In the genomic region with DNA sequence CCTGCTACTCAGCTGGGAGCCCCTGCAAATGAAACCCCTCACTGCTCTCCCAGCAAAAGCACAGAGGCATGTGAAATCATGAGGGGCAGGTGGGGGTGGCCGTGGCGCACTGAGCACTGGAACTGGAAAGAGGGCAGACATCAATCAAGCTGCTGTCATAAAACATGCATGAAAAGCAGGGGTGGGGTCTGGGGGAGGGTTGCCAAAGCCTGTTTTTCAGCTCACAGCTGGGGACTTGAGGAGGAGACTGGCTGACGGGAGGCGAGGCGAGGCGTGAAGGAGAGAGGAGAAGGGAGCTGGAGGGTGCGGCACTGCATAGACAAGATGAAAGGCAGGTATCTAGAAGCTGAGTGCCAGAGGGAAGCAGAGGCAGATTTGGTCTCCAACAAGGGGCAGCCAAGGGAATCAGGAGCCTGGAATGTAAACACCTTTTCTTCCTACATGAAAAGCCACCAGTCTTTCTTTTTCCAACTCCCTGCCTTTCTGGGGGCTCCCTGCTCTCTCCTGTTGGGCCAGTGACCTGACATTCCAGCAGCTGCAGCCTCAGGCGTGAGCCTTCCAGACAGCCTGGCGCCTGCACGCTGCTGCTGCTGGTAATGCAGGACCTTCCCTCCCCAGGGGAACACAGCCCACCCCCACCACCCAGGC, we compare ENCODE assay signal across 1 cellular context.
TF ChIP-seq lines count a peak whose summit lies in the region.

No MANE protein-coding gene starts in this region.

TF ChIP-seq in H1, 55 proteins besides CTCF, POLR2A, EP300 and RAD21:
- TF ChIP-seq CHD2 (IDR thresholded peaks at IDR 0.05; ENCODE audit: low read length): no peak
- TF ChIP-seq RFX5 (IDR thresholded peaks at IDR 0.05; ENCODE audit: borderline replicate concordance, low read depth, low read length): no peak
- TF ChIP-seq, protein P1, sequence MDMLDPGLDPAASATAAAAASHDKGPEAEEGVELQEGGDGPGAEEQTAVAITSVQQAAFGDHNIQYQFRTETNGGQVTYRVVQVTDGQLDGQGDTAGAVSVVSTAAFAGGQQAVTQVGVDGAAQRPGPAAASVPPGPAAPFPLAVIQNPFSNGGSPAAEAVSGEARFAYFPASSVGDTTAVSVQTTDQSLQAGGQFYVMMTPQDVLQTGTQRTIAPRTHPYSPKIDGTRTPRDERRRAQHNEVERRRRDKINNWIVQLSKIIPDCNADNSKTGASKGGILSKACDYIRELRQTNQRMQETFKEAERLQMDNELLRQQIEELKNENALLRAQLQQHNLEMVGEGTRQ (IDR thresholded peaks at IDR 0.05; ENCODE audit: low read length): no peak
- TF ChIP-seq RNF2 (IDR thresholded peaks at IDR 0.05; ENCODE audit: borderline replicate concordance, low read depth, low read length, missing control alignments, poor library complexity, severe bottlenecking): no peak
- no peak for TF ChIP-seq SIRT6 (IDR thresholded peaks at IDR 0.05; ENCODE audit: low read length)
- TF ChIP-seq EGR1 (IDR thresholded peaks at IDR 0.05; ENCODE audit: borderline replicate concordance, low read depth, low read length): no peak
- peak; percentile 60; the same call in 1 of the 2 replicates for TF ChIP-seq RBBP5 (IDR thresholded peaks at IDR 0.05; ENCODE audit: borderline replicate concordance, low read depth, low read length)
- no peak for TF ChIP-seq NANOG (IDR thresholded peaks at IDR 0.05; ENCODE audit: insufficient read depth, low read depth, low read length, poor library complexity, severe bottlenecking)
- no peak for TF ChIP-seq KDM4A (IDR thresholded peaks at IDR 0.05; ENCODE audit: low read depth, low read length, severe bottlenecking)
- no peak for TF ChIP-seq GTF2F1 (IDR thresholded peaks at IDR 0.05; ENCODE audit: borderline replicate concordance, low read depth, low read length)
- TF ChIP-seq TEAD4 (IDR thresholded peaks at IDR 0.05; ENCODE audit: low read depth, low read length): peak; percentile 90
- no peak for TF ChIP-seq BCL11A (IDR thresholded peaks at IDR 0.05; ENCODE audit: low read depth in 2 of 2, low read length in 2 of 2)
- TF ChIP-seq SAP30 (IDR thresholded peaks at IDR 0.05; ENCODE audit: insufficient read depth, insufficient replicate concordance, low read length): no peak
- TF ChIP-seq NRF1 (IDR thresholded peaks at IDR 0.05; ENCODE audit: low read depth, low read length): no peak
- TF ChIP-seq FOSL1 (IDR thresholded peaks at IDR 0.05; ENCODE audit: insufficient read depth, low read depth, low read length): no peak
- TF ChIP-seq, protein P2, sequence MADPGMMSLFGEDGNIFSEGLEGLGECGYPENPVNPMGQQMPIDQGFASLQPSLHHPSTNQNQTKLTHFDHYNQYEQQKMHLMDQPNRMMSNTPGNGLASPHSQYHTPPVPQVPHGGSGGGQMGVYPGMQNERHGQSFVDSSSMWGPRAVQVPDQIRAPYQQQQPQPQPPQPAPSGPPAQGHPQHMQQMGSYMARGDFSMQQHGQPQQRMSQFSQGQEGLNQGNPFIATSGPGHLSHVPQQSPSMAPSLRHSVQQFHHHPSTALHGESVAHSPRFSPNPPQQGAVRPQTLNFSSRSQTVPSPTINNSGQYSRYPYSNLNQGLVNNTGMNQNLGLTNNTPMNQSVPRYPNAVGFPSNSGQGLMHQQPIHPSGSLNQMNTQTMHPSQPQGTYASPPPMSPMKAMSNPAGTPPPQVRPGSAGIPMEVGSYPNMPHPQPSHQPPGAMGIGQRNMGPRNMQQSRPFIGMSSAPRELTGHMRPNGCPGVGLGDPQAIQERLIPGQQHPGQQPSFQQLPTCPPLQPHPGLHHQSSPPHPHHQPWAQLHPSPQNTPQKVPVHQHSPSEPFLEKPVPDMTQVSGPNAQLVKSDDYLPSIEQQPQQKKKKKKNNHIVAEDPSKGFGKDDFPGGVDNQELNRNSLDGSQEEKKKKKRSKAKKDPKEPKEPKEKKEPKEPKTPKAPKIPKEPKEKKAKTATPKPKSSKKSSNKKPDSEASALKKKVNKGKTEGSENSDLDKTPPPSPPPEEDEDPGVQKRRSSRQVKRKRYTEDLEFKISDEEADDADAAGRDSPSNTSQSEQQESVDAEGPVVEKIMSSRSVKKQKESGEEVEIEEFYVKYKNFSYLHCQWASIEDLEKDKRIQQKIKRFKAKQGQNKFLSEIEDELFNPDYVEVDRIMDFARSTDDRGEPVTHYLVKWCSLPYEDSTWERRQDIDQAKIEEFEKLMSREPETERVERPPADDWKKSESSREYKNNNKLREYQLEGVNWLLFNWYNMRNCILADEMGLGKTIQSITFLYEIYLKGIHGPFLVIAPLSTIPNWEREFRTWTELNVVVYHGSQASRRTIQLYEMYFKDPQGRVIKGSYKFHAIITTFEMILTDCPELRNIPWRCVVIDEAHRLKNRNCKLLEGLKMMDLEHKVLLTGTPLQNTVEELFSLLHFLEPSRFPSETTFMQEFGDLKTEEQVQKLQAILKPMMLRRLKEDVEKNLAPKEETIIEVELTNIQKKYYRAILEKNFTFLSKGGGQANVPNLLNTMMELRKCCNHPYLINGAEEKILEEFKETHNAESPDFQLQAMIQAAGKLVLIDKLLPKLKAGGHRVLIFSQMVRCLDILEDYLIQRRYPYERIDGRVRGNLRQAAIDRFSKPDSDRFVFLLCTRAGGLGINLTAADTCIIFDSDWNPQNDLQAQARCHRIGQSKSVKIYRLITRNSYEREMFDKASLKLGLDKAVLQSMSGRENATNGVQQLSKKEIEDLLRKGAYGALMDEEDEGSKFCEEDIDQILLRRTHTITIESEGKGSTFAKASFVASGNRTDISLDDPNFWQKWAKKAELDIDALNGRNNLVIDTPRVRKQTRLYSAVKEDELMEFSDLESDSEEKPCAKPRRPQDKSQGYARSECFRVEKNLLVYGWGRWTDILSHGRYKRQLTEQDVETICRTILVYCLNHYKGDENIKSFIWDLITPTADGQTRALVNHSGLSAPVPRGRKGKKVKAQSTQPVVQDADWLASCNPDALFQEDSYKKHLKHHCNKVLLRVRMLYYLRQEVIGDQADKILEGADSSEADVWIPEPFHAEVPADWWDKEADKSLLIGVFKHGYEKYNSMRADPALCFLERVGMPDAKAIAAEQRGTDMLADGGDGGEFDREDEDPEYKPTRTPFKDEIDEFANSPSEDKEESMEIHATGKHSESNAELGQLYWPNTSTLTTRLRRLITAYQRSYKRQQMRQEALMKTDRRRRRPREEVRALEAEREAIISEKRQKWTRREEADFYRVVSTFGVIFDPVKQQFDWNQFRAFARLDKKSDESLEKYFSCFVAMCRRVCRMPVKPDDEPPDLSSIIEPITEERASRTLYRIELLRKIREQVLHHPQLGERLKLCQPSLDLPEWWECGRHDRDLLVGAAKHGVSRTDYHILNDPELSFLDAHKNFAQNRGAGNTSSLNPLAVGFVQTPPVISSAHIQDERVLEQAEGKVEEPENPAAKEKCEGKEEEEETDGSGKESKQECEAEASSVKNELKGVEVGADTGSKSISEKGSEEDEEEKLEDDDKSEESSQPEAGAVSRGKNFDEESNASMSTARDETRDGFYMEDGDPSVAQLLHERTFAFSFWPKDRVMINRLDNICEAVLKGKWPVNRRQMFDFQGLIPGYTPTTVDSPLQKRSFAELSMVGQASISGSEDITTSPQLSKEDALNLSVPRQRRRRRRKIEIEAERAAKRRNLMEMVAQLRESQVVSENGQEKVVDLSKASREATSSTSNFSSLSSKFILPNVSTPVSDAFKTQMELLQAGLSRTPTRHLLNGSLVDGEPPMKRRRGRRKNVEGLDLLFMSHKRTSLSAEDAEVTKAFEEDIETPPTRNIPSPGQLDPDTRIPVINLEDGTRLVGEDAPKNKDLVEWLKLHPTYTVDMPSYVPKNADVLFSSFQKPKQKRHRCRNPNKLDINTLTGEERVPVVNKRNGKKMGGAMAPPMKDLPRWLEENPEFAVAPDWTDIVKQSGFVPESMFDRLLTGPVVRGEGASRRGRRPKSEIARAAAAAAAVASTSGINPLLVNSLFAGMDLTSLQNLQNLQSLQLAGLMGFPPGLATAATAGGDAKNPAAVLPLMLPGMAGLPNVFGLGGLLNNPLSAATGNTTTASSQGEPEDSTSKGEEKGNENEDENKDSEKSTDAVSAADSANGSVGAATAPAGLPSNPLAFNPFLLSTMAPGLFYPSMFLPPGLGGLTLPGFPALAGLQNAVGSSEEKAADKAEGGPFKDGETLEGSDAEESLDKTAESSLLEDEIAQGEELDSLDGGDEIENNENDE (IDR thresholded peaks at IDR 0.05; ENCODE audit: insufficient replicate concordance, low read length): no peak
- TF ChIP-seq, protein P3, sequence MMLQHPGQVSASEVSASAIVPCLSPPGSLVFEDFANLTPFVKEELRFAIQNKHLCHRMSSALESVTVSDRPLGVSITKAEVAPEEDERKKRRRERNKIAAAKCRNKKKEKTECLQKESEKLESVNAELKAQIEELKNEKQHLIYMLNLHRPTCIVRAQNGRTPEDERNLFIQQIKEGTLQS (IDR thresholded peaks at IDR 0.05; ENCODE audit: insufficient read depth, low read depth, low read length): no peak
- TF ChIP-seq CEBPB (IDR thresholded peaks at IDR 0.05; ENCODE audit: low read depth, low read length): no peak
- TF ChIP-seq, protein P4, sequence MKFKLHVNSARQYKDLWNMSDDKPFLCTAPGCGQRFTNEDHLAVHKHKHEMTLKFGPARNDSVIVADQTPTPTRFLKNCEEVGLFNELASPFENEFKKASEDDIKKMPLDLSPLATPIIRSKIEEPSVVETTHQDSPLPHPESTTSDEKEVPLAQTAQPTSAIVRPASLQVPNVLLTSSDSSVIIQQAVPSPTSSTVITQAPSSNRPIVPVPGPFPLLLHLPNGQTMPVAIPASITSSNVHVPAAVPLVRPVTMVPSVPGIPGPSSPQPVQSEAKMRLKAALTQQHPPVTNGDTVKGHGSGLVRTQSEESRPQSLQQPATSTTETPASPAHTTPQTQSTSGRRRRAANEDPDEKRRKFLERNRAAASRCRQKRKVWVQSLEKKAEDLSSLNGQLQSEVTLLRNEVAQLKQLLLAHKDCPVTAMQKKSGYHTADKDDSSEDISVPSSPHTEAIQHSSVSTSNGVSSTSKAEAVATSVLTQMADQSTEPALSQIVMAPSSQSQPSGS (IDR thresholded peaks at IDR 0.05; ENCODE audit: low read length): no peak
- no peak for TF ChIP-seq MAFK (IDR thresholded peaks at IDR 0.05; ENCODE audit: low read depth, low read length)
- TF ChIP-seq CREB1 (IDR thresholded peaks at IDR 0.05): no peak; the same call in 1 of the 2 replicates
- TF ChIP-seq, protein P5, sequence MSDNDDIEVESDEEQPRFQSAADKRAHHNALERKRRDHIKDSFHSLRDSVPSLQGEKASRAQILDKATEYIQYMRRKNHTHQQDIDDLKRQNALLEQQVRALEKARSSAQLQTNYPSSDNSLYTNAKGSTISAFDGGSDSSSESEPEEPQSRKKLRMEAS (IDR thresholded peaks at IDR 0.05): 0 out of 2 replicates have a peak, but pooled peaks have one; percentile 19
- TF ChIP-seq CTBP2 (IDR thresholded peaks at IDR 0.05; ENCODE audit: borderline replicate concordance, insufficient read depth, insufficient read length, low read length): no peak
- TF ChIP-seq SRF (IDR thresholded peaks at IDR 0.05; ENCODE audit: low read depth, low read length): no peak
- TF ChIP-seq SP1 (IDR thresholded peaks at IDR 0.05; ENCODE audit: low read depth, low read length): peak; percentile 12; the same call in 1 of the 2 replicates
- no peak for TF ChIP-seq EZH2 (IDR thresholded peaks at IDR 0.05; ENCODE audit: low read depth, low read length, severe bottlenecking)
- TF ChIP-seq KDM5A (IDR thresholded peaks at IDR 0.05; ENCODE audit: low read length): no peak
- 0 out of 2 replicates have a peak, but pooled peaks have one; percentile 11 for TF ChIP-seq TAF1 (IDR thresholded peaks at IDR 0.05; ENCODE audit: low read depth, low read length)
- TF ChIP-seq BACH1 (IDR thresholded peaks at IDR 0.05; ENCODE audit: low read length): no peak
- no peak for TF ChIP-seq SUZ12 (IDR thresholded peaks at IDR 0.05; ENCODE audit: low read length)
- no peak for TF ChIP-seq SP4 (IDR thresholded peaks at IDR 0.05; ENCODE audit: low read length)
